1 cellular context compared by ENCODE assay signal in the genomic region with DNA sequence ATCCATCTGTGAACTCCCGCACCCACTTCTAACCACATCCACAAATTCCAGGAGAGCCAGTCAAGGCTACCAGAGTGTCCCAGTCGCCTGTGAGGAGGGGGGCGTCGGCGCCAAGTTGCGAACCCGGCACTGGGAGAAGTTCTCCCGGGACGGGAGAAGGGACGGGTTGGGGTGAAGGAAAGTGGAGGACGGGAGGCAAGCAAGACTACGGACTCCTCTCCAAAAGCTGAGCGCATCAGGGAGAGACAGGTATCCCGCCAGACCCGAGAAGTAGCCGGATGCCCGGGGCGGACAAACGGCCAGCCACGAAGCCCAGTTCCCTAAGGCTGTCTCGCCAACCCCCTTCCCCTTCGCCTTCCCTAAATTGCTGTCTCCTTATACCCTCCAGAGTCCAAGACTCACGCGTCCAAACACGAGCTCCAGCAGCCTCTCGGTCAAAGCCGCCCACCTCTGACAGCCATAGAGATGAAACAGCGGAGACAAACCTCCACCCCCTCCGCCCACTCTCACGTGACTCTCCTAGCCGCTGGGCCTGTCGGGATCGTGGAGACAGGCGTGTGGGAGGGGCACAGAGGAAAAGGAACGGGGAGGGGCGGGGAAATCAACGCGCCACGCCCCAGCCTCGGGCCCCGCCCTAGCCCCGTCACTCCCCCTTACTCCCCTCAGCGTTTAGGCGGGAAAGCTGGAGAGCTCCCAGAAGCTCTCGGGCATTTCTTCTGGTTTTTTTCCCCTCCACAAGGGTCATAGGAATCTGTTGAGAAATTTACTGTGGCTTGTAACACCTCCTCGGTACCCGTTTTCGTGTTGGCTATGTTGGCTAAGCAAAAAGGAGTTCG.
TF ChIP-seq lines count a peak whose summit lies in the region.

A gene with protein sequence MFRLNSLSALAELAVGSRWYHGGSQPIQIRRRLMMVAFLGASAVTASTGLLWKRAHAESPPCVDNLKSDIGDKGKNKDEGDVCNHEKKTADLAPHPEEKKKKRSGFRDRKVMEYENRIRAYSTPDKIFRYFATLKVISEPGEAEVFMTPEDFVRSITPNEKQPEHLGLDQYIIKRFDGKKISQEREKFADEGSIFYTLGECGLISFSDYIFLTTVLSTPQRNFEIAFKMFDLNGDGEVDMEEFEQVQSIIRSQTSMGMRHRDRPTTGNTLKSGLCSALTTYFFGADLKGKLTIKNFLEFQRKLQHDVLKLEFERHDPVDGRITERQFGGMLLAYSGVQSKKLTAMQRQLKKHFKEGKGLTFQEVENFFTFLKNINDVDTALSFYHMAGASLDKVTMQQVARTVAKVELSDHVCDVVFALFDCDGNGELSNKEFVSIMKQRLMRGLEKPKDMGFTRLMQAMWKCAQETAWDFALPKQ (minus strand): TSS at position 472 of the 836 bp plus-strand sequence. CDS start 59,286 bp downstream, outside the sequence.

TF ChIP-seq in neural cell, 6 proteins besides CTCF, POLR2A, EP300 and RAD21 (continued from another document):
- TF ChIP-seq, protein P1, sequence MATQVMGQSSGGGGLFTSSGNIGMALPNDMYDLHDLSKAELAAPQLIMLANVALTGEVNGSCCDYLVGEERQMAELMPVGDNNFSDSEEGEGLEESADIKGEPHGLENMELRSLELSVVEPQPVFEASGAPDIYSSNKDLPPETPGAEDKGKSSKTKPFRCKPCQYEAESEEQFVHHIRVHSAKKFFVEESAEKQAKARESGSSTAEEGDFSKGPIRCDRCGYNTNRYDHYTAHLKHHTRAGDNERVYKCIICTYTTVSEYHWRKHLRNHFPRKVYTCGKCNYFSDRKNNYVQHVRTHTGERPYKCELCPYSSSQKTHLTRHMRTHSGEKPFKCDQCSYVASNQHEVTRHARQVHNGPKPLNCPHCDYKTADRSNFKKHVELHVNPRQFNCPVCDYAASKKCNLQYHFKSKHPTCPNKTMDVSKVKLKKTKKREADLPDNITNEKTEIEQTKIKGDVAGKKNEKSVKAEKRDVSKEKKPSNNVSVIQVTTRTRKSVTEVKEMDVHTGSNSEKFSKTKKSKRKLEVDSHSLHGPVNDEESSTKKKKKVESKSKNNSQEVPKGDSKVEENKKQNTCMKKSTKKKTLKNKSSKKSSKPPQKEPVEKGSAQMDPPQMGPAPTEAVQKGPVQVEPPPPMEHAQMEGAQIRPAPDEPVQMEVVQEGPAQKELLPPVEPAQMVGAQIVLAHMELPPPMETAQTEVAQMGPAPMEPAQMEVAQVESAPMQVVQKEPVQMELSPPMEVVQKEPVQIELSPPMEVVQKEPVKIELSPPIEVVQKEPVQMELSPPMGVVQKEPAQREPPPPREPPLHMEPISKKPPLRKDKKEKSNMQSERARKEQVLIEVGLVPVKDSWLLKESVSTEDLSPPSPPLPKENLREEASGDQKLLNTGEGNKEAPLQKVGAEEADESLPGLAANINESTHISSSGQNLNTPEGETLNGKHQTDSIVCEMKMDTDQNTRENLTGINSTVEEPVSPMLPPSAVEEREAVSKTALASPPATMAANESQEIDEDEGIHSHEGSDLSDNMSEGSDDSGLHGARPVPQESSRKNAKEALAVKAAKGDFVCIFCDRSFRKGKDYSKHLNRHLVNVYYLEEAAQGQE (IDR thresholded peaks at IDR 0.05; ENCODE audit: borderline replicate concordance), result no peak
- TF ChIP-seq TAF1 (IDR thresholded peaks at IDR 0.05; ENCODE audit: low read depth) (peak; percentile 49), POLR2AphosphoS5 (IDR thresholded peaks at IDR 0.05) (peak; percentile 33), MXI1 (conservative IDR thresholded peaks at IDR 0.05; ENCODE audit: poor library complexity, severe bottlenecking) (peak; percentile 75), EZH2 (IDR thresholded peaks at IDR 0.05; ENCODE audit: borderline replicate concordance, insufficient read depth, low read length, poor library complexity, severe bottlenecking) (no peak)
